Comparison of ENCODE assay signal across 8 cellular contexts in genomic region chr11:66052664-66052982, GRCh38. TPM values are rescaled to one million over a fixed set of nuclear protein-coding genes. Genes with fewer than 3 reads are reported as not detected.
DNase-seq lines count a peak whose midpoint lies in the region; ATAC-seq, FAIRE-seq and TF ChIP-seq lines count a peak whose summit lies in the region.

No MANE protein-coding gene starts in this region.

- H3K27me3 ChIP-seq in K562 (ENCODE audit: control insufficient read depth in 2 of 2, insufficient read depth in 2 of 2, low read length in 2 of 2), result no peaks in the 10 kb centered on the region
- H3K27me3 ChIP-seq in upper lobe of right lung, result peaks cover 9% of the 10 kb centered on the region

- H3K4me1 ChIP-seq in K562 (replicated peaks in 1 of 2; ENCODE audit: control insufficient read depth in 2 of 2, insufficient read depth in 2 of 2, low read length in 2 of 2) (peaks cover 16 to 33% of the 10 kb centered on the region in 2 experiments), upper lobe of right lung (peaks cover 18% of the 10 kb centered on the region)

- no peaks in the 10 kb centered on the region for H3K9me1 ChIP-seq in K562 (ENCODE audit: control insufficient read depth, insufficient read depth, low read length)

- WGBS in K562 (ENCODE audit: insufficient coverage, low coverage, missing lambda C conversion rate), result 0% methylated on average over 17 of the region's 17 CpGs

- H3K27ac Mint-ChIP-seq in activated naive CD4-positive, alpha-beta T cell treated with anti-CD3 and anti-CD28 coated beads, Interleukin-2, amount 10 ng/mL, durations not matched to agents 7 days and 5 days, result peak overlapping the region; percentile 95
- H3K27ac Mint-ChIP-seq in memory B cell, result peak overlapping the region; percentile 98

- H3K9me3 Mint-ChIP-seq in activated naive CD4-positive, alpha-beta T cell treated with anti-CD3 and anti-CD28 coated beads, Interleukin-2, amount 10 ng/mL, durations not matched to agents 7 days and 5 days, result no peaks in the 10 kb centered on the region
- no peaks in the 10 kb centered on the region for H3K9me3 Mint-ChIP-seq in memory B cell

- H3K4me3 Mint-ChIP-seq in activated naive CD4-positive, alpha-beta T cell treated with anti-CD3 and anti-CD28 coated beads, Interleukin-2, amount 10 ng/mL, durations not matched to agents 7 days and 5 days, result peak overlapping the region; percentile 93
- peak overlapping the region; percentile 99 for H3K4me3 Mint-ChIP-seq in memory B cell

- peaks cover 48% of the 10 kb centered on the region for H3K36me3 ChIP-seq in K562 (ENCODE audit: control insufficient read depth, insufficient read depth, low read length)
- peaks cover 37% of the 10 kb centered on the region for H3K36me3 ChIP-seq in upper lobe of right lung

- peaks cover 31% of the 10 kb centered on the region for H3K79me2 ChIP-seq in K562 (ENCODE audit: control insufficient read depth, insufficient read depth, low read length)

- POLR2A ChIA-PET in K562 (lab: Yijun Ruan, JAX), result interaction anchor here (0.5 to 4.8 kb wide), 9 partner anchors 8 to 364 kb away, joined by 3 to 32 read pairs (median 6); partner anchors contain the start of gene MUS81

- H3K4me1 Mint-ChIP-seq in activated naive CD4-positive, alpha-beta T cell treated with anti-CD3 and anti-CD28 coated beads, Interleukin-2, amount 10 ng/mL, durations not matched to agents 7 days and 5 days, result peaks cover 48% of the 10 kb centered on the region
- peaks cover 19% of the 10 kb centered on the region for H3K4me1 Mint-ChIP-seq in memory B cell

- DNase-seq in activated naive CD4-positive, alpha-beta T cell treated with anti-CD3 and anti-CD28 coated beads, Interleukin-2, amount 10 ng/mL, durations not matched to agents 7 days and 5 days, result no peak
- no peak for DNase-seq in activated naive CD4-positive, alpha-beta T cell treated with Interleukin-2 at 50 U/mL for 16 hours
- no peak for DNase-seq in K562 (ENCODE audit: extremely low read depth in 1 of 4, low spot score in 3 of 4)
- DNase-seq in memory B cell (ENCODE audit: low spot score in 2 of 2), result no peak
- no peak for DNase-seq in upper lobe of right lung
- DNase-seq in germinal center (ENCODE audit: low spot score), result no peak
- DNase-seq in HuH-7.5 (ENCODE audit: low spot score), result no peak
- no peak for DNase-seq in ecto neural progenitor cell (ENCODE audit: low spot score)

- in situ Hi-C loops in K562 (cut with MboI), result no loop called here

- peaks cover 35% of the 10 kb centered on the region for H3K36me3 Mint-ChIP-seq in activated naive CD4-positive, alpha-beta T cell treated with anti-CD3 and anti-CD28 coated beads, Interleukin-2, amount 10 ng/mL, durations not matched to agents 7 days and 5 days
- peaks cover 18% of the 10 kb centered on the region for H3K36me3 Mint-ChIP-seq in memory B cell

- TF ChIP-seq RAD21 in K562 (CRISPR knock-in tag; conservative IDR thresholded peaks at IDR 0.05 in 1 of 2, IDR thresholded peaks at IDR 0.05 in 1 of 2), result no peak

- H3K27me3 Mint-ChIP-seq in activated naive CD4-positive, alpha-beta T cell treated with anti-CD3 and anti-CD28 coated beads, Interleukin-2, amount 10 ng/mL, durations not matched to agents 7 days and 5 days, result peaks cover 20% of the 10 kb centered on the region
- H3K27me3 Mint-ChIP-seq in memory B cell, result peaks cover 3% of the 10 kb centered on the region

- H3K9ac ChIP-seq in K562 (ENCODE audit: insufficient read depth in 1 of 2, low read depth in 2 of 2, low read length in 2 of 2), result peak overlapping the region; percentile 98 to 99

- H3K27ac ChIP-seq in K562 (ENCODE audit: extremely low read depth, low read depth, low read length) (peak overlapping the region; percentile 85), upper lobe of right lung (peak overlapping the region; percentile 92)

- H3K4me3 ChIP-seq in K562, result peak overlapping the region; percentile 89
- peak overlapping the region; percentile 100 for H3K4me3 ChIP-seq in upper lobe of right lung

- TF ChIP-seq POLR2A in K562 (conservative IDR thresholded peaks at IDR 0.05), result no peak

- ATAC-seq in K562 (no peak), memory B cell (ENCODE audit: low read depth) (no peak), upper lobe of right lung (no peak)

- peak overlapping the region; percentile 96 for H2AFZ ChIP-seq in K562 (ENCODE audit: low read depth, low read length)

- BruUV-seq in K562 (replicated peaks; lab: Mats Ljungman, UMichigan), result TSS peak; percentile 74

- FAIRE-seq in K562 (lab: Jason Lieb, UNC), result no peak

- CTCF ChIA-PET in activated naive CD4-positive, alpha-beta T cell treated with anti-CD3 and anti-CD28 coated beads, Interleukin-2, amount 10 ng/mL, durations not matched to agents 7 days and 5 days (lab: Charles Lee), result interaction anchor here (1.2 to 5.9 kb wide), 5 partner anchors 7 to 81 kb away, joined by 3 to 48 read pairs (median 3); partner anchors contain the start of genes CST6 and PACS1
- CTCF ChIA-PET in K562 (lab: Yijun Ruan, JAX; ENCODE audit: low intra/inter-chr PET ratio), result no interaction called here

- TF ChIP-seq CTCF in K562 (IDR thresholded peaks at IDR 0.05 in 2 of 3, conservative IDR thresholded peaks at IDR 0.05 in 1 of 3; ENCODE audit: insufficient read depth in 2 of 3, low read depth in 1 of 3, low read length in 3 of 3) (no peak), upper lobe of right lung (IDR thresholded peaks at IDR 0.05) (no peak)

- H3K9me3 ChIP-seq in K562 (replicated peaks; ENCODE audit: control insufficient read depth, insufficient read depth, low read depth, low read length) (no peaks in the 10 kb centered on the region), upper lobe of right lung (no peaks in the 10 kb centered on the region)

- no peaks in the 10 kb centered on the region for H4K20me1 ChIP-seq in K562 (replicated peaks; ENCODE audit: control insufficient read depth, insufficient read depth, low read length)

- H3K4me2 ChIP-seq in K562 (ENCODE audit: insufficient read depth, low read length), result peak overlapping the region; percentile 99

- TF ChIP-seq EP300 in K562 (IDR thresholded peaks at IDR 0.05; ENCODE audit: low read length), result no peak

- intact Hi-C loops in K562 (cut with micrococcal nuclease), result no loop called here
- intact Hi-C loops in upper lobe of right lung (cut with DNase I), result no loop called here

RNA-seq across cellular contexts. Expression of gene SF3B2, which starts 0.5 kb away (rescaled TPM):
- total RNA-seq in K562 (2011; cell fraction: chromatin; rRNA removed; ENCODE audit: low replicate concordance), result 205 and 214 TPM in 2 replicates
- total RNA-seq in K562 (2011; cell fraction: nucleolus; rRNA removed), result 106 and 120 TPM in 2 replicates
- total RNA-seq in K562 (2011; cell fraction: nucleoplasm; rRNA removed), result 138 and 174 TPM in 2 replicates
- 215 TPM in 2 replicates for total RNA-seq in K562 (2014; rRNA removed)
- 122 and 133 TPM in 2 replicates for total RNA-seq in K562 (2014; rRNA removed; fragmentation: Illumina TruSeq; extraction: Trizol)
- 157 and 163 TPM in 2 replicates for total RNA-seq in K562 (2015; rRNA removed; fragmentation: Illumina TruSeq; extraction: Trizol)
- total RNA-seq in K562 (2021), result 233 and 248 TPM in 2 replicates
- 60.8 and 85.9 TPM in 2 replicates for polyA plus RNA-seq in K562 (2011; rRNA removed)
- 79.1 and 143 TPM in 2 replicates for polyA plus RNA-seq in K562 (2011; cell fraction: cytosol; rRNA removed)
- polyA plus RNA-seq in K562 (2011; cell fraction: nucleus; rRNA removed), result 147 and 154 TPM in 2 replicates
- polyA plus RNA-seq in K562 (2012), result 163 and 198 TPM in 2 replicates
- polyA plus RNA-seq in K562 (2014; fragmentation: Illumina TruSeq; extraction: Trizol), result 236 and 246 TPM in 2 replicates
- polyA plus RNA-seq in K562 (2014; fragmentation: Nextera tagmentation; extraction: Ambion mirVana), result 10 to 100 TPM; 58.3 to 93.8 TPM
- 114 and 169 TPM in 2 replicates for polyA plus RNA-seq in K562 (2014; rRNA removed)
- 54.7 and 73.9 TPM in 2 replicates for polyA minus RNA-seq in K562 (2011; rRNA and poly(A)+ RNA removed)
- 70.6 and 94.1 TPM in 2 replicates for polyA minus RNA-seq in K562 (2011; cell fraction: cytosol; rRNA and poly(A)+ RNA removed)
- 27.5 and 55.3 TPM in 2 replicates for polyA minus RNA-seq in K562 (2011; cell fraction: nucleus; rRNA and poly(A)+ RNA removed)
- 149 TPM for total RNA-seq in upper lobe of right lung

RNA-seq across cellular contexts. Expression of gene GAL3ST3, which starts 3.7 kb away (rescaled TPM):
- not detected in 2 replicates for total RNA-seq in K562 (2011; cell fraction: chromatin; rRNA removed; ENCODE audit: low replicate concordance)
- not detected in 2 replicates for total RNA-seq in K562 (2011; cell fraction: nucleolus; rRNA removed)
- total RNA-seq in K562 (2011; cell fraction: nucleoplasm; rRNA removed), result not detected in 2 replicates
- not detected in 2 replicates for total RNA-seq in K562 (2014; rRNA removed)
- total RNA-seq in K562 (2014; rRNA removed; fragmentation: Illumina TruSeq; extraction: Trizol), result not detected in 2 replicates
- total RNA-seq in K562 (2015; rRNA removed; fragmentation: Illumina TruSeq; extraction: Trizol), result not detected in 2 replicates
- total RNA-seq in K562 (2021), result not detected in 2 replicates
- polyA plus RNA-seq in K562 (2011; rRNA removed), result not detected in 2 replicates
- not detected in 2 replicates for polyA plus RNA-seq in K562 (2011; cell fraction: cytosol; rRNA removed)
- not detected in 2 replicates for polyA plus RNA-seq in K562 (2011; cell fraction: nucleus; rRNA removed)
- not detected in 2 replicates for polyA plus RNA-seq in K562 (2012)
- polyA plus RNA-seq in K562 (2014; fragmentation: Illumina TruSeq; extraction: Trizol), result not detected in 2 replicates
- polyA plus RNA-seq in K562 (2014; fragmentation: Nextera tagmentation; extraction: Ambion mirVana), result not detected
- polyA plus RNA-seq in K562 (2014; rRNA removed), result not detected in 2 replicates
- polyA minus RNA-seq in K562 (2011; rRNA and poly(A)+ RNA removed), result not detected in 2 replicates
- not detected in 2 replicates for polyA minus RNA-seq in K562 (2011; cell fraction: cytosol; rRNA and poly(A)+ RNA removed)
- not detected in 2 replicates for polyA minus RNA-seq in K562 (2011; cell fraction: nucleus; rRNA and poly(A)+ RNA removed)
- total RNA-seq in upper lobe of right lung, result not detected

RNA-seq across cellular contexts. Expression of gene PACS1, which starts 17.4 kb away (rescaled TPM):
- total RNA-seq in K562 (2011; cell fraction: chromatin; rRNA removed; ENCODE audit: low replicate concordance), result 112 and 174 TPM in 2 replicates
- total RNA-seq in K562 (2011; cell fraction: nucleolus; rRNA removed), result 70.5 and 77.0 TPM in 2 replicates
- 73.4 and 92.7 TPM in 2 replicates for total RNA-seq in K562 (2011; cell fraction: nucleoplasm; rRNA removed)
- total RNA-seq in K562 (2014; rRNA removed) (7.3 and 8.5 TPM in 2 replicates), K562 (2014; rRNA removed; fragmentation: Illumina TruSeq; extraction: Trizol) (6.6 and 12.0 TPM in 2 replicates), K562 (2015; rRNA removed; fragmentation: Illumina TruSeq; extraction: Trizol) (6.5 and 8.2 TPM in 2 replicates), K562 (2021) (25.6 and 28.1 TPM in 2 replicates), upper lobe of right lung (55.9 TPM)
- polyA plus RNA-seq in K562 (2011; rRNA removed) (11.2 and 15.2 TPM in 2 replicates), K562 (2014; fragmentation: Illumina TruSeq; extraction: Trizol) (18.9 and 22.1 TPM in 2 replicates), K562 (2014; fragmentation: Nextera tagmentation; extraction: Ambion mirVana) (under 1 TPM; 0.34 to 0.38 TPM), K562 (2014; rRNA removed) (13.1 and 15.8 TPM in 2 replicates)
- 6.4 and 9.1 TPM in 2 replicates for polyA plus RNA-seq in K562 (2011; cell fraction: cytosol; rRNA removed)
- polyA plus RNA-seq in K562 (2011; cell fraction: nucleus; rRNA removed), result 21.1 and 26.5 TPM in 2 replicates
- polyA plus RNA-seq in K562 (2012), result 18.7 and 25.8 TPM in 2 replicates
- 34.0 and 37.5 TPM in 2 replicates for polyA minus RNA-seq in K562 (2011; rRNA and poly(A)+ RNA removed)
- polyA minus RNA-seq in K562 (2011; cell fraction: cytosol; rRNA and poly(A)+ RNA removed), result 26.1 and 37.0 TPM in 2 replicates
- 15.1 and 22.9 TPM in 2 replicates for polyA minus RNA-seq in K562 (2011; cell fraction: nucleus; rRNA and poly(A)+ RNA removed)

RNA-seq across cellular contexts. Expression of gene CATSPER1, which starts 26.3 kb away (rescaled TPM):
- 0.60 and 2.4 TPM in 2 replicates for total RNA-seq in K562 (2011; cell fraction: chromatin; rRNA removed; ENCODE audit: low replicate concordance)
- total RNA-seq in K562 (2011; cell fraction: nucleolus; rRNA removed), result 0.39 and 3.2 TPM in 2 replicates
- total RNA-seq in K562 (2011; cell fraction: nucleoplasm; rRNA removed), result 0.95 and 1.5 TPM in 2 replicates
- 0.04 and 0.32 TPM in 2 replicates for total RNA-seq in K562 (2014; rRNA removed)
- 0.13 and 0.47 TPM in 2 replicates for total RNA-seq in K562 (2014; rRNA removed; fragmentation: Illumina TruSeq; extraction: Trizol)
- 0.45 and 0.47 TPM in 2 replicates for total RNA-seq in K562 (2015; rRNA removed; fragmentation: Illumina TruSeq; extraction: Trizol)
- 0.56 and 1.1 TPM in 2 replicates for total RNA-seq in K562 (2021)
- 1.4 and 3.3 TPM in 2 replicates for polyA plus RNA-seq in K562 (2011; rRNA removed)
- polyA plus RNA-seq in K562 (2011; cell fraction: cytosol; rRNA removed), result 0.84 and 3.5 TPM in 2 replicates
- polyA plus RNA-seq in K562 (2011; cell fraction: nucleus; rRNA removed), result 0.46 and 1.6 TPM in 2 replicates
- polyA plus RNA-seq in K562 (2012), result 2.2 and 2.5 TPM in 2 replicates
- 0.21 and 0.46 TPM in 2 replicates for polyA plus RNA-seq in K562 (2014; fragmentation: Illumina TruSeq; extraction: Trizol)
- polyA plus RNA-seq in K562 (2014; fragmentation: Nextera tagmentation; extraction: Ambion mirVana), result 1 to 10 TPM in 1 of 2 experiments, under 1 TPM in 1; 0.76 to 1.5 TPM
- polyA plus RNA-seq in K562 (2014; rRNA removed), result 0.85 and 1.1 TPM in 2 replicates
- polyA minus RNA-seq in K562 (2011; rRNA and poly(A)+ RNA removed), result 0.09 and 0.81 TPM in 2 replicates
- polyA minus RNA-seq in K562 (2011; cell fraction: cytosol; rRNA and poly(A)+ RNA removed), result 0.86 TPM in 1 of 2 replicates, not detected in the other
- 0.40 and 0.44 TPM in 2 replicates for polyA minus RNA-seq in K562 (2011; cell fraction: nucleus; rRNA and poly(A)+ RNA removed)
- total RNA-seq in upper lobe of right lung, result 3.4 TPM

RNA-seq across cellular contexts. Expression of gene CST6, which starts 40.8 kb away (rescaled TPM):
- not detected in 2 replicates for total RNA-seq in K562 (2011; cell fraction: chromatin; rRNA removed; ENCODE audit: low replicate concordance)
- total RNA-seq in K562 (2011; cell fraction: nucleolus; rRNA removed), result not detected in 2 replicates
- not detected in 2 replicates for total RNA-seq in K562 (2011; cell fraction: nucleoplasm; rRNA removed)
- total RNA-seq in K562 (2014; rRNA removed) (not detected in 2 replicates), K562 (2014; rRNA removed; fragmentation: Illumina TruSeq; extraction: Trizol) (not detected in 2 replicates), K562 (2015; rRNA removed; fragmentation: Illumina TruSeq; extraction: Trizol) (not detected in 2 replicates), K562 (2021) (not detected in 2 replicates), upper lobe of right lung (23.7 TPM)
- polyA plus RNA-seq in K562 (2011; rRNA removed) (not detected in 2 replicates), K562 (2014; fragmentation: Illumina TruSeq; extraction: Trizol) (not detected in 2 replicates), K562 (2014; fragmentation: Nextera tagmentation; extraction: Ambion mirVana) (not detected), K562 (2014; rRNA removed) (not detected in 2 replicates)
- polyA plus RNA-seq in K562 (2011; cell fraction: cytosol; rRNA removed), result not detected in 2 replicates
- not detected in 2 replicates for polyA plus RNA-seq in K562 (2011; cell fraction: nucleus; rRNA removed)
- not detected in 2 replicates for polyA plus RNA-seq in K562 (2012)
- polyA minus RNA-seq in K562 (2011; rRNA and poly(A)+ RNA removed), result not detected in 2 replicates
- polyA minus RNA-seq in K562 (2011; cell fraction: cytosol; rRNA and poly(A)+ RNA removed), result not detected in 2 replicates
- not detected in 2 replicates for polyA minus RNA-seq in K562 (2011; cell fraction: nucleus; rRNA and poly(A)+ RNA removed)
